In genomic region chr6:54875539-54875938, GRCh38 we compare ENCODE assay signal across 33 cellular contexts. TPM values are rescaled to one million over a fixed set of nuclear protein-coding genes. Genes with fewer than 3 reads are reported as not detected.
"Had no signal": no experiment of that assay in that cellular context is flagged by ENCODE, and none has a peak within 500 bp of the region (broad histone marks: within the 10 kb centered on the region; RNA-seq: fewer than 3 reads in every experiment).

No MANE protein-coding gene starts in this region.

- H3K4me1 Mint-ChIP-seq: activated CD4-positive, alpha-beta memory T cell treated with anti-CD3 and anti-CD28 coated beads, Interleukin-2, amount 10 ng/mL, durations not matched to agents 7 days and 5 days; activated CD8-positive, alpha-beta memory T cell treated with anti-CD3 and anti-CD28 coated beads, Interleukin-2, amount 10 ng/mL, durations not matched to agents 7 days and 5 days; activated naive CD4-positive, alpha-beta T cell treated with anti-CD3 and anti-CD28 coated beads, Interleukin-2, amount 10 ng/mL, durations not matched to agents 7 days and 5 days; activated naive CD8-positive, alpha-beta T cell treated with anti-CD3 and anti-CD28 coated beads, Interleukin-2, amount 50 U/mL, for 24 hours had no signal

- H3K36me3 Mint-ChIP-seq: activated CD8-positive, alpha-beta memory T cell treated with anti-CD3 and anti-CD28 coated beads, Interleukin-2, amount 10 ng/mL, durations not matched to agents 7 days and 5 days; activated naive CD4-positive, alpha-beta T cell treated with anti-CD3 and anti-CD28 coated beads, Interleukin-2, amount 10 ng/mL, durations not matched to agents 7 days and 5 days; activated naive CD8-positive, alpha-beta T cell had no signal

- H3K36me3 ChIP-seq: brain microvascular endothelial cell, cardiac muscle cell, SJCRH30, WERI-Rb-1 had no signal

- H3K4me3 Mint-ChIP-seq: activated CD4-positive, alpha-beta memory T cell treated with anti-CD3 and anti-CD28 coated beads, Interleukin-2, amount 10 ng/mL, durations not matched to agents 7 days and 5 days; activated CD8-positive, alpha-beta memory T cell treated with anti-CD3 and anti-CD28 coated beads, Interleukin-2, amount 10 ng/mL, durations not matched to agents 7 days and 5 days; activated naive CD4-positive, alpha-beta T cell treated with anti-CD3 and anti-CD28 coated beads, Interleukin-2, amount 10 ng/mL, durations not matched to agents 7 days and 5 days; activated naive CD8-positive, alpha-beta T cell; activated naive CD8-positive, alpha-beta T cell treated with anti-CD3 and anti-CD28 coated beads, Interleukin-2, amount 50 U/mL, for 24 hours had no signal

- H3K9me3 ChIP-seq: SJCRH30 had no signal

- ATAC-seq: activated CD8-positive, alpha-beta memory T cell treated with anti-CD3 and anti-CD28 coated beads, Interleukin-2, amount 10 ng/mL, durations not matched to agents 7 days and 5 days; activated naive CD8-positive, alpha-beta T cell treated with anti-CD3 and anti-CD28 coated beads, Interleukin-2, amount 50 U/mL, for 24 hours had no signal

- H3K4me3 ChIP-seq: cardiac muscle cell, SJCRH30, SK-N-MC had no signal

- DNase-seq: activated CD4-positive, alpha-beta memory T cell treated with anti-CD3 and anti-CD28 coated beads, Interleukin-2, amount 10 ng/mL, durations not matched to agents 7 days and 5 days; activated CD4-positive, alpha-beta T cell treated with anti-CD3 and anti-CD28 coated beads for 1 hour; activated CD4-positive, alpha-beta T cell treated with anti-CD3 and anti-CD28 coated beads for 48 hours; activated CD4-positive, CD25-positive, alpha-beta regulatory T cell; activated CD8-positive, alpha-beta memory T cell treated with anti-CD3 and anti-CD28 coated beads for 24 hours; activated CD8-positive, alpha-beta memory T cell treated with anti-CD3 and anti-CD28 coated beads, Interleukin-2, amount 10 ng/mL, durations not matched to agents 7 days and 5 days; activated CD8-positive, alpha-beta memory T cell treated with anti-CD3 and anti-CD28 coated beads, Interleukin-2, amount 50 U/mL, for 48 hours; activated effector memory CD4-positive, alpha-beta T cell treated with Interleukin-2 at 50 U/mL for 16 hours; activated naive CD4-positive, alpha-beta T cell treated with anti-CD3 and anti-CD28 coated beads, Interleukin-2, amount 10 ng/mL, durations not matched to agents 7 days and 5 days; activated naive CD8-positive, alpha-beta T cell treated with anti-CD3 and anti-CD28 coated beads, Interleukin-2, amount 50 U/mL, for 24 hours; activated T-cell treated with anti-CD3 and anti-CD28 coated beads, Interleukin-2, amount 50 U/mL, for 48 hours; anterior cingulate cortex; brain microvascular endothelial cell; NCI-H1092 treated with DMSO at 0.1 percent for 48 hours; NCI-H1417; NCI-H146; NCI-H187; NCI-H2029 treated with DMSO at 0.1 percent for 48 hours; NCI-H2107; NCI-H2171; NCI-H510A; NCI-H526; NCI-H748 treated with DMSO at 0.1 percent for 48 hours; NK-92 treated with Interleukin-12 subunit alpha and Interleukin-12 subunit beta, amount 100 ng/mL, for 24 hours; SHP77; SJCRH30; T1000; WERI-Rb-1 had no signal

- H3K4me1 ChIP-seq: SJCRH30 had no signal

- H3K27ac ChIP-seq: brain microvascular endothelial cell, cardiac muscle cell, SJCRH30, SK-N-MC, WERI-Rb-1 had no signal

- H3K27ac Mint-ChIP-seq: activated CD4-positive, alpha-beta memory T cell treated with anti-CD3 and anti-CD28 coated beads, Interleukin-2, amount 10 ng/mL, durations not matched to agents 7 days and 5 days; activated CD8-positive, alpha-beta memory T cell treated with anti-CD3 and anti-CD28 coated beads, Interleukin-2, amount 10 ng/mL, durations not matched to agents 7 days and 5 days; activated naive CD4-positive, alpha-beta T cell treated with anti-CD3 and anti-CD28 coated beads, Interleukin-2, amount 10 ng/mL, durations not matched to agents 7 days and 5 days; activated naive CD8-positive, alpha-beta T cell; activated naive CD8-positive, alpha-beta T cell treated with anti-CD3 and anti-CD28 coated beads, Interleukin-2, amount 50 U/mL, for 24 hours had no signal

- H3K27me3 ChIP-seq: brain microvascular endothelial cell, cardiac muscle cell, SJCRH30 had no signal

- H3K9me3 Mint-ChIP-seq: activated naive CD4-positive, alpha-beta T cell treated with anti-CD3 and anti-CD28 coated beads, Interleukin-2, amount 10 ng/mL, durations not matched to agents 7 days and 5 days; activated naive CD8-positive, alpha-beta T cell treated with anti-CD3 and anti-CD28 coated beads, Interleukin-2, amount 50 U/mL, for 24 hours had no signal

- H3K27me3 Mint-ChIP-seq: activated CD4-positive, alpha-beta memory T cell treated with anti-CD3 and anti-CD28 coated beads, Interleukin-2, amount 10 ng/mL, durations not matched to agents 7 days and 5 days; activated CD8-positive, alpha-beta memory T cell treated with anti-CD3 and anti-CD28 coated beads, Interleukin-2, amount 10 ng/mL, durations not matched to agents 7 days and 5 days; activated naive CD4-positive, alpha-beta T cell treated with anti-CD3 and anti-CD28 coated beads, Interleukin-2, amount 10 ng/mL, durations not matched to agents 7 days and 5 days; activated naive CD8-positive, alpha-beta T cell; activated naive CD8-positive, alpha-beta T cell treated with anti-CD3 and anti-CD28 coated beads, Interleukin-2, amount 50 U/mL, for 24 hours had no signal

RNA-seq across cellular contexts. Expression of gene FAM83B, which starts 29.0 kb away (rescaled TPM):
- total RNA-seq: activated CD4-positive, alpha-beta memory T cell treated with anti-CD3 and anti-CD28 coated beads, Interleukin-2, amount 10 ng/mL, durations not matched to agents 7 days and 5 days; activated CD8-positive, alpha-beta memory T cell treated with anti-CD3 and anti-CD28 coated beads, Interleukin-2, amount 10 ng/mL, durations not matched to agents 7 days and 5 days; T-helper 1 cell treated with Interleukin-12 subunit alpha and Interleukin-12 subunit beta and Interleukin-4 antibody, amounts not matched to agents 30 ng/mL and 1 ng/mL, for 36 hours; T-helper 2 cell treated with Interferon-gamma antibody and Interleukin-4, amounts not matched to agents 100 ng/mL and 5 ng/mL, for 36 hours had no signal
- polyA plus RNA-seq: cardiac muscle cell had no signal
